23 cellular contexts compared by ENCODE assay signal in genomic region chr16:19785512-19786130, GRCh38.
A peak's percentile ranks its signal among the peaks of the same experiment; 100 is the strongest.
DNase-seq lines count a peak whose midpoint lies in the region; ATAC-seq and TF ChIP-seq lines count a peak whose summit lies in the region.
"Had no signal": no experiment of that assay in that cellular context is flagged by ENCODE, and none has a peak within 500 bp of the region (broad histone marks: within the 10 kb centered on the region; RNA-seq: fewer than 3 reads in every experiment).

No MANE protein-coding gene starts in this region.

- H3K27me3 ChIP-seq in Caco-2 (replicated peaks; ENCODE audit: control insufficient read depth, insufficient read depth, low read length): no peaks in the 10 kb centered on the region
- no peaks in the 10 kb centered on the region for H3K27me3 ChIP-seq in ovary
- H3K27me3 ChIP-seq: cardiac muscle cell, MG63, neutrophil, sigmoid colon, vagina had no signal

- ATAC-seq in HG02870 (IDR thresholded peaks at IDR 0.05; ENCODE audit: unreplicated experiment): no peak
- ATAC-seq in esophagus mucosa: no peak
- no peak for ATAC-seq in HG03095 (IDR thresholded peaks at IDR 0.05; ENCODE audit: unreplicated experiment)
- ATAC-seq: activated T-cell treated with anti-CD3 and anti-CD28 coated beads, Interleukin-2, amount 50 U/mL, for 4 hours; stimulated activated naive CD8-positive, alpha-beta T cell treated with anti-CD3 and anti-CD28 coated beads, Interleukin-15, amount 100 ng/mL, for 72 hours had no signal

- H3K4me1 ChIP-seq in Caco-2 (peaks cover 15% of the 10 kb centered on the region), ovary (ENCODE audit: insufficient read depth) (peaks cover 14% of the 10 kb centered on the region)
- H3K4me1 ChIP-seq: sigmoid colon had no signal

- H3K4me3 ChIP-seq in Caco-2 (ENCODE audit: low read depth, low read length) (no peak overlapping the region), astrocyte of the cerebellum (ENCODE audit: low read depth, low read length) (no peak overlapping the region), ovary (peak overlapping the region; percentile 8)
- H3K4me3 ChIP-seq: cardiac muscle cell, MG63, sigmoid colon, vagina had no signal

- TF ChIP-seq EP300 in ovary (IDR thresholded peaks at IDR 0.05): no peak

- H3K36me3 ChIP-seq in Caco-2 (ENCODE audit: control insufficient read depth, insufficient read depth, low read length): no peaks in the 10 kb centered on the region
- no peaks in the 10 kb centered on the region for H3K36me3 ChIP-seq in ovary
- H3K36me3 ChIP-seq: cardiac muscle cell, MG63, neutrophil, sigmoid colon, vagina had no signal

- TF ChIP-seq CTCF in Caco-2 (IDR thresholded peaks at IDR 0.05; ENCODE audit: insufficient read depth in 1 of 2, low read depth in 1 of 2, low read length in 1 of 2, severe bottlenecking in 1 of 2, unreplicated experiment in 1 of 2) (no peak), astrocyte of the cerebellum (IDR thresholded peaks at IDR 0.05; ENCODE audit: low read depth, low read length, missing control alignments) (no peak), ovary (IDR thresholded peaks at IDR 0.05) (no peak)

- DNase-seq in Caco-2 (peak in 1 of 2 experiments; percentile 14), astrocyte of the cerebellum (ENCODE audit: low read depth) (peak; percentile 27), hippocampal formation (lab: John Stamatoyannopoulos, UW) (peak; percentile 49 to 70), ovary (peak in 1 of 5 donors; percentile 52)
- DNase-seq in activated CD4-positive, CD25-positive, alpha-beta regulatory T cell treated with anti-CD3 and anti-CD28 coated beads, Interleukin-2, amount 50 U/mL, for 72 hours: no peak
- DNase-seq: activated CD4-positive, alpha-beta memory T cell treated with anti-CD3 and anti-CD28 coated beads for 36 hours; activated T-cell treated with anti-CD3 and anti-CD28 coated beads, Interleukin-2, amount 50 U/mL, for 4 hours; CD8-positive, alpha-beta memory T cell; DMS79 treated with DMSO at 0.1 percent for 48 hours; effector memory CD4-positive, alpha-beta T cell; MG63; NCI-H1694; NCI-H2227 treated with DMSO at 0.1 percent for 48 hours; sigmoid colon; stimulated activated CD4-positive, alpha-beta T cell treated with anti-CD3 and anti-CD28 coated beads, Interleukin-1b, Interleukin-23, amount 100 ng/mL, for 48 hours; stimulated activated naive CD8-positive, alpha-beta T cell treated with anti-CD3 and anti-CD28 coated beads, Interleukin-15, amount 100 ng/mL, for 72 hours had no signal

- WGBS in ovary, 3 donors: 9 to 15% (median 13%) methylated on average over 10 of the region's 10 CpGs

- TF ChIP-seq POLR2A in ovary (IDR thresholded peaks at IDR 0.05): no peak

- no peak overlapping the region for H3K4me3 Mint-ChIP-seq in Caco-2 (ENCODE audit: unreplicated experiment)
- H3K4me3 Mint-ChIP-seq: activated CD4-positive, alpha-beta memory T cell treated with anti-CD3 and anti-CD28 coated beads for 36 hours; activated naive CD4-positive, alpha-beta T cell treated with anti-CD3 and anti-CD28 coated beads, Interleukin-2, amount 50 U/mL, for 24 hours; activated T-cell treated with anti-CD3 and anti-CD28 coated beads, Interleukin-2, amount 50 U/mL, for 4 hours; CD8-positive, alpha-beta memory T cell; stimulated activated naive CD8-positive, alpha-beta T cell treated with anti-CD3 and anti-CD28 coated beads, Interleukin-15, amount 100 ng/mL, for 72 hours had no signal

- no peaks in the 10 kb centered on the region for H3K27me3 Mint-ChIP-seq in Caco-2 (ENCODE audit: insufficient read depth, unreplicated experiment)
- H3K27me3 Mint-ChIP-seq: activated CD4-positive, alpha-beta memory T cell treated with anti-CD3 and anti-CD28 coated beads for 36 hours; activated naive CD4-positive, alpha-beta T cell treated with anti-CD3 and anti-CD28 coated beads, Interleukin-2, amount 50 U/mL, for 24 hours; CD8-positive, alpha-beta memory T cell; stimulated activated naive CD8-positive, alpha-beta T cell treated with anti-CD3 and anti-CD28 coated beads, Interleukin-15, amount 100 ng/mL, for 72 hours had no signal

- H3K4me1 Mint-ChIP-seq in Caco-2 (ENCODE audit: low read depth, unreplicated experiment): no peaks in the 10 kb centered on the region
- H3K4me1 Mint-ChIP-seq: activated naive CD4-positive, alpha-beta T cell treated with anti-CD3 and anti-CD28 coated beads, Interleukin-2, amount 50 U/mL, for 24 hours; CD8-positive, alpha-beta memory T cell; stimulated activated naive CD8-positive, alpha-beta T cell treated with anti-CD3 and anti-CD28 coated beads, Interleukin-15, amount 100 ng/mL, for 72 hours had no signal

- H3K9me3 ChIP-seq in Caco-2: no peaks in the 10 kb centered on the region
- no peaks in the 10 kb centered on the region for H3K9me3 ChIP-seq in ovary
- H3K9me3 ChIP-seq: MG63, neutrophil, sigmoid colon, vagina had no signal

- intact Hi-C loops in Caco-2 (cut with micrococcal nuclease; ENCODE audit: unreplicated experiment): no loop called here
- intact Hi-C loops in ovary (cut with DNase I): no loop called here

- H3K27ac Mint-ChIP-seq in Caco-2 (ENCODE audit: unreplicated experiment): peak overlapping the region; percentile 37
- H3K27ac Mint-ChIP-seq: activated CD4-positive, alpha-beta memory T cell treated with anti-CD3 and anti-CD28 coated beads for 36 hours; activated naive CD4-positive, alpha-beta T cell treated with anti-CD3 and anti-CD28 coated beads, Interleukin-2, amount 50 U/mL, for 24 hours; CD8-positive, alpha-beta memory T cell; stimulated activated naive CD8-positive, alpha-beta T cell treated with anti-CD3 and anti-CD28 coated beads, Interleukin-15, amount 100 ng/mL, for 72 hours had no signal

- H3K9me3 Mint-ChIP-seq in Caco-2 (ENCODE audit: unreplicated experiment): no peaks in the 10 kb centered on the region
- H3K9me3 Mint-ChIP-seq: activated CD4-positive, alpha-beta memory T cell treated with anti-CD3 and anti-CD28 coated beads for 36 hours; activated naive CD4-positive, alpha-beta T cell treated with anti-CD3 and anti-CD28 coated beads, Interleukin-2, amount 50 U/mL, for 24 hours; activated T-cell treated with anti-CD3 and anti-CD28 coated beads, Interleukin-2, amount 50 U/mL, for 4 hours; CD8-positive, alpha-beta memory T cell; stimulated activated naive CD8-positive, alpha-beta T cell treated with anti-CD3 and anti-CD28 coated beads, Interleukin-15, amount 100 ng/mL, for 72 hours had no signal

- H3K27ac ChIP-seq in ovary: peak overlapping the region; percentile 9 to 74
- H3K27ac ChIP-seq: cardiac muscle cell, neutrophil, sigmoid colon, vagina had no signal

- BruUV-seq in Caco-2 (replicated peaks; lab: Mats Ljungman, UMichigan): no TSS peak

- CTCF ChIA-PET in Caco-2 (lab: Charles Lee): no interaction called here

- in situ Hi-C loops in astrocyte of the cerebellum (cut with HindIII; ENCODE audit: low sequenced_read_pairs): no loop called here

- POLR2A ChIA-PET in Caco-2 (lab: Charles Lee): no interaction called here

- no peaks in the 10 kb centered on the region for H3K36me3 Mint-ChIP-seq in Caco-2 (ENCODE audit: insufficient read depth, unreplicated experiment)
- H3K36me3 Mint-ChIP-seq: activated CD4-positive, alpha-beta memory T cell treated with anti-CD3 and anti-CD28 coated beads for 36 hours; activated naive CD4-positive, alpha-beta T cell treated with anti-CD3 and anti-CD28 coated beads, Interleukin-2, amount 50 U/mL, for 24 hours; CD8-positive, alpha-beta memory T cell had no signal
